Comparison of ENCODE assay signal across 1 cellular context in genomic region chr3:31275038-31275562, GRCh38.
TF ChIP-seq lines count a peak whose summit lies in the region.

No MANE protein-coding gene starts in this region.

TF ChIP-seq in HepG2, 621 proteins besides CTCF, POLR2A, EP300 and RAD21 (continued from another document):
- TF ChIP-seq, protein P1, sequence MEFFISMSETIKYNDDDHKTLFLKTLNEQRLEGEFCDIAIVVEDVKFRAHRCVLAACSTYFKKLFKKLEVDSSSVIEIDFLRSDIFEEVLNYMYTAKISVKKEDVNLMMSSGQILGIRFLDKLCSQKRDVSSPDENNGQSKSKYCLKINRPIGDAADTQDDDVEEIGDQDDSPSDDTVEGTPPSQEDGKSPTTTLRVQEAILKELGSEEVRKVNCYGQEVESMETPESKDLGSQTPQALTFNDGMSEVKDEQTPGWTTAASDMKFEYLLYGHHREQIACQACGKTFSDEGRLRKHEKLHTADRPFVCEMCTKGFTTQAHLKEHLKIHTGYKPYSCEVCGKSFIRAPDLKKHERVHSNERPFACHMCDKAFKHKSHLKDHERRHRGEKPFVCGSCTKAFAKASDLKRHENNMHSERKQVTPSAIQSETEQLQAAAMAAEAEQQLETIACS (CRISPR knock-in tag; IDR thresholded peaks at IDR 0.05) = no peak
- TF ChIP-seq RNF2 (conservative IDR thresholded peaks at IDR 0.05; ENCODE audit: low read depth) (no peak), ZNF331 (CRISPR knock-in tag; IDR thresholded peaks at IDR 0.05) (0 out of 2 replicates have a peak, but pooled peaks have one; percentile 25), NR2F6 (IDR thresholded peaks at IDR 0.05) (peak; percentile 9; the same call in 1 of the 2 replicates), NR2F6 (CRISPR knock-in tag; IDR thresholded peaks at IDR 0.05) (peak; percentile 22; the same call in 1 of the 2 replicates), ZNF7 (CRISPR knock-in tag; IDR thresholded peaks at IDR 0.05) (no peak), SMC3 (IDR thresholded peaks at IDR 0.05; ENCODE audit: low read length) (no peak; the same call in 1 of the 2 replicates), FOXP4 (CRISPR knock-in tag; IDR thresholded peaks at IDR 0.05) (peak; percentile 85), TCF7 (IDR thresholded peaks at IDR 0.05; ENCODE audit: low read depth) (peak; percentile 69), ZNF644 (CRISPR knock-in tag; IDR thresholded peaks at IDR 0.05; ENCODE audit: low read depth) (peak; percentile 54; the same call in 1 of the 2 replicates), FOXP1 (IDR thresholded peaks at IDR 0.05) (peak; percentile 69; the same call in 1 of the 2 replicates), FOXP1 (CRISPR knock-in tag; IDR thresholded peaks at IDR 0.05) (peak; percentile 96), SIX1 (CRISPR knock-in tag; IDR thresholded peaks at IDR 0.05; ENCODE audit: borderline replicate concordance) (no peak), TCF7L2 (IDR thresholded peaks at IDR 0.05; ENCODE audit: low read depth, low read length) (peak; percentile 44; the same call in 1 of the 2 replicates), SATB2 (CRISPR knock-in tag; IDR thresholded peaks at IDR 0.05) (no peak), XRCC5 (optimal IDR thresholded peaks at IDR 0.05; ENCODE audit: low read length) (no peak), NCOA5 (CRISPR knock-in tag; IDR thresholded peaks at IDR 0.05) (no peak), GATAD1 (CRISPR knock-in tag; IDR thresholded peaks at IDR 0.05) (0 out of 2 replicates have a peak, but pooled peaks have one; percentile 10)
- TF ChIP-seq, protein P2, sequence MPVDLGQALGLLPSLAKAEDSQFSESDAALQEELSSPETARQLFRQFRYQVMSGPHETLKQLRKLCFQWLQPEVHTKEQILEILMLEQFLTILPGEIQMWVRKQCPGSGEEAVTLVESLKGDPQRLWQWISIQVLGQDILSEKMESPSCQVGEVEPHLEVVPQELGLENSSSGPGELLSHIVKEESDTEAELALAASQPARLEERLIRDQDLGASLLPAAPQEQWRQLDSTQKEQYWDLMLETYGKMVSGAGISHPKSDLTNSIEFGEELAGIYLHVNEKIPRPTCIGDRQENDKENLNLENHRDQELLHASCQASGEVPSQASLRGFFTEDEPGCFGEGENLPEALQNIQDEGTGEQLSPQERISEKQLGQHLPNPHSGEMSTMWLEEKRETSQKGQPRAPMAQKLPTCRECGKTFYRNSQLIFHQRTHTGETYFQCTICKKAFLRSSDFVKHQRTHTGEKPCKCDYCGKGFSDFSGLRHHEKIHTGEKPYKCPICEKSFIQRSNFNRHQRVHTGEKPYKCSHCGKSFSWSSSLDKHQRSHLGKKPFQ (CRISPR knock-in tag; IDR thresholded peaks at IDR 0.05; ENCODE audit: insufficient replicate concordance) = no peak
- TF ChIP-seq, protein P3, sequence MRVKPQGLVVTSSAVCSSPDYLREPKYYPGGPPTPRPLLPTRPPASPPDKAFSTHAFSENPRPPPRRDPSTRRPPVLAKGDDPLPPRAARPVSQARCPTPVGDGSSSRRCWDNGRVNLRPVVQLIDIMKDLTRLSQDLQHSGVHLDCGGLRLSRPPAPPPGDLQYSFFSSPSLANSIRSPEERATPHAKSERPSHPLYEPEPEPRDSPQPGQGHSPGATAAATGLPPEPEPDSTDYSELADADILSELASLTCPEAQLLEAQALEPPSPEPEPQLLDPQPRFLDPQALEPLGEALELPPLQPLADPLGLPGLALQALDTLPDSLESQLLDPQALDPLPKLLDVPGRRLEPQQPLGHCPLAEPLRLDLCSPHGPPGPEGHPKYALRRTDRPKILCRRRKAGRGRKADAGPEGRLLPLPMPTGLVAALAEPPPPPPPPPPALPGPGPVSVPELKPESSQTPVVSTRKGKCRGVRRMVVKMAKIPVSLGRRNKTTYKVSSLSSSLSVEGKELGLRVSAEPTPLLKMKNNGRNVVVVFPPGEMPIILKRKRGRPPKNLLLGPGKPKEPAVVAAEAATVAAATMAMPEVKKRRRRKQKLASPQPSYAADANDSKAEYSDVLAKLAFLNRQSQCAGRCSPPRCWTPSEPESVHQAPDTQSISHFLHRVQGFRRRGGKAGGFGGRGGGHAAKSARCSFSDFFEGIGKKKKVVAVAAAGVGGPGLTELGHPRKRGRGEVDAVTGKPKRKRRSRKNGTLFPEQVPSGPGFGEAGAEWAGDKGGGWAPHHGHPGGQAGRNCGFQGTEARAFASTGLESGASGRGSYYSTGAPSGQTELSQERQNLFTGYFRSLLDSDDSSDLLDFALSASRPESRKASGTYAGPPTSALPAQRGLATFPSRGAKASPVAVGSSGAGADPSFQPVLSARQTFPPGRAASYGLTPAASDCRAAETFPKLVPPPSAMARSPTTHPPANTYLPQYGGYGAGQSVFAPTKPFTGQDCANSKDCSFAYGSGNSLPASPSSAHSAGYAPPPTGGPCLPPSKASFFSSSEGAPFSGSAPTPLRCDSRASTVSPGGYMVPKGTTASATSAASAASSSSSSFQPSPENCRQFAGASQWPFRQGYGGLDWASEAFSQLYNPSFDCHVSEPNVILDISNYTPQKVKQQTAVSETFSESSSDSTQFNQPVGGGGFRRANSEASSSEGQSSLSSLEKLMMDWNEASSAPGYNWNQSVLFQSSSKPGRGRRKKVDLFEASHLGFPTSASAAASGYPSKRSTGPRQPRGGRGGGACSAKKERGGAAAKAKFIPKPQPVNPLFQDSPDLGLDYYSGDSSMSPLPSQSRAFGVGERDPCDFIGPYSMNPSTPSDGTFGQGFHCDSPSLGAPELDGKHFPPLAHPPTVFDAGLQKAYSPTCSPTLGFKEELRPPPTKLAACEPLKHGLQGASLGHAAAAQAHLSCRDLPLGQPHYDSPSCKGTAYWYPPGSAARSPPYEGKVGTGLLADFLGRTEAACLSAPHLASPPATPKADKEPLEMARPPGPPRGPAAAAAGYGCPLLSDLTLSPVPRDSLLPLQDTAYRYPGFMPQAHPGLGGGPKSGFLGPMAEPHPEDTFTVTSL (CRISPR knock-in tag; IDR thresholded peaks at IDR 0.05; ENCODE audit: borderline replicate concordance) = peak; percentile 80; the same call in 1 of the 2 replicates
- TF ChIP-seq, protein P4, sequence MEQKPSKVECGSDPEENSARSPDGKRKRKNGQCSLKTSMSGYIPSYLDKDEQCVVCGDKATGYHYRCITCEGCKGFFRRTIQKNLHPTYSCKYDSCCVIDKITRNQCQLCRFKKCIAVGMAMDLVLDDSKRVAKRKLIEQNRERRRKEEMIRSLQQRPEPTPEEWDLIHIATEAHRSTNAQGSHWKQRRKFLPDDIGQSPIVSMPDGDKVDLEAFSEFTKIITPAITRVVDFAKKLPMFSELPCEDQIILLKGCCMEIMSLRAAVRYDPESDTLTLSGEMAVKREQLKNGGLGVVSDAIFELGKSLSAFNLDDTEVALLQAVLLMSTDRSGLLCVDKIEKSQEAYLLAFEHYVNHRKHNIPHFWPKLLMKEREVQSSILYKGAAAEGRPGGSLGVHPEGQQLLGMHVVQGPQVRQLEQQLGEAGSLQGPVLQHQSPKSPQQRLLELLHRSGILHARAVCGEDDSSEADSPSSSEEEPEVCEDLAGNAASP (CRISPR knock-in tag; IDR thresholded peaks at IDR 0.05; ENCODE audit: borderline replicate concordance) = peak; percentile 54; the same call in 1 of the 2 replicates
- TF ChIP-seq, protein P5, sequence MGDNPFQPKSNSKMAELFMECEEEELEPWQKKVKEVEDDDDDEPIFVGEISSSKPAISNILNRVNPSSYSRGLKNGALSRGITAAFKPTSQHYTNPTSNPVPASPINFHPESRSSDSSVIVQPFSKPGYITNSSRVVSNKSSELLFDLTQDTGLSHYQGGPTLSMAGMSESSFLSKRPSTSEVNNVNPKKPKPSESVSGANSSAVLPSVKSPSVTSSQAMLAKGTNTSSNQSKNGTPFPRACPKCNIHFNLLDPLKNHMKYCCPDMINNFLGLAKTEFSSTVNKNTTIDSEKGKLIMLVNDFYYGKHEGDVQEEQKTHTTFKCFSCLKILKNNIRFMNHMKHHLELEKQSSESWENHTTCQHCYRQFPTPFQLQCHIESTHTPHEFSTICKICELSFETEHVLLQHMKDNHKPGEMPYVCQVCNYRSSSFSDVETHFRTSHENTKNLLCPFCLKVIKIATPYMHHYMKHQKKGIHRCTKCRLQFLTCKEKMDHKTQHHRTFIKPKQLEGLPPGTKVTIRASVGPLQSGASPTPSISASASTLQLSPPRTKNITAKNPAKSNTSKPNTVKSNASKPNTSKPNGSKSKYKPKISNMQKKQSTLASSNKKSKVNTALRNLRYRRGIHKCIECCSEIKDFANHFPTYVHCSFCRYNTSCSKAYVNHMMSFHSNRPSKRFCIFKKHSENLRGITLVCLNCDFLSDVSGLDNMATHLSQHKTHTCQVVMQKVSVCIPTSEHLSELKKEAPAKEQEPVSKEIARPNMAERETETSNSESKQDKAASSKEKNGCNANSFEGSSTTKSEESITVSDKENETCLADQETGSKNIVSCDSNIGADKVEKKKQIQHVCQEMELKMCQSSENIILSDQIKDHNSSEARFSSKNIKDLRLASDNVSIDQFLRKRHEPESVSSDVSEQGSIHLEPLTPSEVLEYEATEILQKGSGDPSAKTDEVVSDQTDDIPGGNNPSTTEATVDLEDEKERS (CRISPR knock-in tag; IDR thresholded peaks at IDR 0.05) = 0 out of 2 replicates have a peak, but pooled peaks have one; percentile 31
- TF ChIP-seq, protein P6, sequence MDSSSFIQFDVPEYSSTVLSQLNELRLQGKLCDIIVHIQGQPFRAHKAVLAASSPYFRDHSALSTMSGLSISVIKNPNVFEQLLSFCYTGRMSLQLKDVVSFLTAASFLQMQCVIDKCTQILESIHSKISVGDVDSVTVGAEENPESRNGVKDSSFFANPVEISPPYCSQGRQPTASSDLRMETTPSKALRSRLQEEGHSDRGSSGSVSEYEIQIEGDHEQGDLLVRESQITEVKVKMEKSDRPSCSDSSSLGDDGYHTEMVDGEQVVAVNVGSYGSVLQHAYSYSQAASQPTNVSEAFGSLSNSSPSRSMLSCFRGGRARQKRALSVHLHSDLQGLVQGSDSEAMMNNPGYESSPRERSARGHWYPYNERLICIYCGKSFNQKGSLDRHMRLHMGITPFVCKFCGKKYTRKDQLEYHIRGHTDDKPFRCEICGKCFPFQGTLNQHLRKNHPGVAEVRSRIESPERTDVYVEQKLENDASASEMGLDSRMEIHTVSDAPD (CRISPR knock-in tag; IDR thresholded peaks at IDR 0.05) = no peak
TF ChIP-seq in HepG2: peak in this region for 63.
